In genomic region chr7:128856001-128856718, GRCh38 we compare ENCODE assay signal across 27 cellular contexts. TPM values are rescaled to one million over a fixed set of nuclear protein-coding genes. Genes with fewer than 3 reads are reported as not detected.
"Had no signal": no experiment of that assay in that cellular context is flagged by ENCODE, and none has a peak within 500 bp of the region (broad histone marks: within the 10 kb centered on the region; RNA-seq: fewer than 3 reads in every experiment).

No MANE protein-coding gene starts in this region.

- H3K27me3 Mint-ChIP-seq: activated CD4-positive, alpha-beta memory T cell treated with anti-CD3 and anti-CD28 coated beads, Interleukin-2, amount 10 ng/mL, durations not matched to agents 7 days and 5 days; activated CD4-positive, alpha-beta T cell treated with anti-CD3 and anti-CD28 coated beads for 36 hours; activated naive CD4-positive, alpha-beta T cell treated with anti-CD3 and anti-CD28 coated beads, Interleukin-2, amount 50 U/mL, for 24 hours; central memory CD8-positive, alpha-beta T cell had no signal

- H3K4me3 Mint-ChIP-seq: activated CD4-positive, alpha-beta memory T cell treated with anti-CD3 and anti-CD28 coated beads, Interleukin-2, amount 10 ng/mL, durations not matched to agents 7 days and 5 days; activated CD4-positive, alpha-beta T cell treated with anti-CD3 and anti-CD28 coated beads for 36 hours; activated naive CD4-positive, alpha-beta T cell treated with anti-CD3 and anti-CD28 coated beads, Interleukin-2, amount 50 U/mL, for 24 hours; central memory CD8-positive, alpha-beta T cell had no signal

- H3K4me3 ChIP-seq: body of pancreas, SJCRH30 had no signal

- H3K4me1 Mint-ChIP-seq: activated CD4-positive, alpha-beta T cell treated with anti-CD3 and anti-CD28 coated beads for 36 hours; activated naive CD4-positive, alpha-beta T cell treated with anti-CD3 and anti-CD28 coated beads, Interleukin-2, amount 50 U/mL, for 24 hours; central memory CD8-positive, alpha-beta T cell had no signal

- H3K9me2 ChIP-seq: SK-N-SH had no signal

- ATAC-seq: activated CD4-positive, alpha-beta T cell treated with anti-CD3 and anti-CD28 coated beads for 36 hours; body of pancreas; Panc1; Right ventricle myocardium inferior had no signal

- H3K9me3 ChIP-seq: body of pancreas, SJCRH30, SK-N-SH had no signal

- H3K27me3 ChIP-seq: body of pancreas, SJCRH30 had no signal

- DNase-seq: activated CD4-positive, alpha-beta memory T cell treated with anti-CD3 and anti-CD28 coated beads, Interleukin-2, amount 10 ng/mL, durations not matched to agents 7 days and 5 days; activated CD4-positive, alpha-beta T cell treated with anti-CD3 and anti-CD28 coated beads for 36 hours; activated CD4-positive, alpha-beta T cell treated with anti-CD3 and anti-CD28 coated beads, Interleukin-2, amount 50 U/mL, for 1 hour; activated CD8-positive, alpha-beta memory T cell treated with anti-CD3 and anti-CD28 coated beads, Interleukin-2, amount 50 U/mL, for 48 hours; activated naive CD4-positive, alpha-beta T cell; activated T-cell treated with anti-CD3 and anti-CD28 coated beads, Interleukin-2, amount 50 U/mL, for 1 hour; aorta; body of pancreas; KG1; MV-4-11; NCI-H1092 treated with DMSO at 0.1 percent for 48 hours; NCI-H1417 treated with DMSO at 0.1 percent for 48 hours; NCI-H1694; NCI-H2029 treated with DMSO at 0.1 percent for 48 hours; NCI-H510A treated with DMSO at 0.1 percent for 48 hours; NCI-H69; NK-92 treated with Interleukin-12 subunit alpha and Interleukin-12 subunit beta, amount 100 ng/mL, for 24 hours; RPMI8226; SJCRH30; SK-N-SH; T-helper 1 cell; WERI-Rb-1 had no signal

- H3K27ac Mint-ChIP-seq: activated CD4-positive, alpha-beta memory T cell treated with anti-CD3 and anti-CD28 coated beads, Interleukin-2, amount 10 ng/mL, durations not matched to agents 7 days and 5 days; activated CD4-positive, alpha-beta T cell treated with anti-CD3 and anti-CD28 coated beads for 36 hours; activated naive CD4-positive, alpha-beta T cell treated with anti-CD3 and anti-CD28 coated beads, Interleukin-2, amount 50 U/mL, for 24 hours had no signal

- H3K9me3 Mint-ChIP-seq: activated CD4-positive, alpha-beta memory T cell treated with anti-CD3 and anti-CD28 coated beads, Interleukin-2, amount 10 ng/mL, durations not matched to agents 7 days and 5 days; activated naive CD4-positive, alpha-beta T cell treated with anti-CD3 and anti-CD28 coated beads, Interleukin-2, amount 50 U/mL, for 24 hours; central memory CD8-positive, alpha-beta T cell had no signal

- H3K36me3 ChIP-seq: WERI-Rb-1 had no signal

- H3K36me3 Mint-ChIP-seq: activated naive CD4-positive, alpha-beta T cell treated with anti-CD3 and anti-CD28 coated beads, Interleukin-2, amount 50 U/mL, for 24 hours had no signal

- H3K4me1 ChIP-seq: body of pancreas, SJCRH30 had no signal

- H3K27ac ChIP-seq: body of pancreas, SJCRH30, WERI-Rb-1 had no signal

- H3K9ac ChIP-seq: SK-N-SH had no signal

- H3K4me2 ChIP-seq: SK-N-SH had no signal

RNA-seq across cellular contexts. Expression of gene FLNC, which starts 26.0 kb away (rescaled TPM):
- total RNA-seq: activated CD4-positive, alpha-beta memory T cell treated with anti-CD3 and anti-CD28 coated beads, Interleukin-2, amount 10 ng/mL, durations not matched to agents 7 days and 5 days; T-helper 2 cell treated with Interferon-gamma antibody and Interleukin-4, amounts not matched to agents 100 ng/mL and 5 ng/mL, for 36 hours had no signal

RNA-seq across cellular contexts. Expression of gene KCP, which starts 54.3 kb away (rescaled TPM):
- total RNA-seq: activated CD4-positive, alpha-beta T cell treated with anti-CD3 and anti-CD28 coated beads for 36 hours had no signal
- polyA plus RNA-seq: SK-N-SH had no signal
